27 cellular contexts compared by ENCODE assay signal in genomic region chr2:220626603-220627002, GRCh38.
"Had no signal": no experiment of that assay in that cellular context is flagged by ENCODE, and none has a peak within 500 bp of the region (broad histone marks: within the 10 kb centered on the region; RNA-seq: fewer than 3 reads in every experiment).

No MANE protein-coding gene starts in this region.

- H3K36me3 ChIP-seq: neutrophil, pancreas, prostate gland, right lobe of liver, sigmoid colon, stomach, thoracic aorta, thyroid gland, tibial nerve, upper lobe of left lung, vagina had no signal

- H3K27me3 Mint-ChIP-seq: stimulated activated naive B cell treated with anti-CD40 and anti-IgM and Interleukin-4, amounts not matched to agents 10 μg/mL and 1 μg/mL and 100 μg/mL, for 72 hours; stimulated activated naive CD8-positive, alpha-beta T cell treated with anti-CD3 and anti-CD28 coated beads, Interleukin-15, Interleukin-2, amounts not matched to agents 100 ng/mL and 50 ng/mL, for 24 hours had no signal

- H3K36me3 Mint-ChIP-seq: natural killer cell treated with Interleukin-12 subunit alpha and Interleukin-12 subunit beta and Interleukin-15 and Interleukin-18, amount 100 ng/mL, for 72 hours; stimulated activated effector memory CD8-positive, alpha-beta T cell treated with anti-CD3 and anti-CD28 coated beads, Interleukin-12 subunit alpha, Interleukin-12 subunit beta, amount 100 ng/mL, for 72 hours; stimulated activated naive B cell treated with anti-CD40 and anti-IgM and Interleukin-4, amounts not matched to agents 10 μg/mL and 1 μg/mL and 100 μg/mL, for 72 hours had no signal

- H3K4me3 Mint-ChIP-seq: natural killer cell treated with Interleukin-12 subunit alpha and Interleukin-12 subunit beta and Interleukin-15 and Interleukin-18, amount 100 ng/mL, for 72 hours; nephron progenitor cell; neural crest cell; stimulated activated effector memory CD8-positive, alpha-beta T cell treated with anti-CD3 and anti-CD28 coated beads, Interleukin-12 subunit alpha, Interleukin-12 subunit beta, amount 100 ng/mL, for 72 hours; stimulated activated naive B cell treated with anti-CD40 and anti-IgM and Interleukin-4, amounts not matched to agents 10 μg/mL and 1 μg/mL and 100 μg/mL, for 72 hours; stimulated activated naive CD8-positive, alpha-beta T cell treated with anti-CD3 and anti-CD28 coated beads, Interleukin-15, Interleukin-2, amounts not matched to agents 100 ng/mL and 50 ng/mL, for 24 hours had no signal

- H3K27me3 ChIP-seq: neutrophil, pancreas, right lobe of liver, sigmoid colon, stomach, thyroid gland, tibial nerve, upper lobe of left lung, vagina had no signal

- H3K4me1 Mint-ChIP-seq: neural crest cell; stimulated activated effector memory CD8-positive, alpha-beta T cell treated with anti-CD3 and anti-CD28 coated beads, Interleukin-12 subunit alpha, Interleukin-12 subunit beta, amount 100 ng/mL, for 72 hours; stimulated activated naive B cell treated with anti-CD40 and anti-IgM and Interleukin-4, amounts not matched to agents 10 μg/mL and 1 μg/mL and 100 μg/mL, for 72 hours had no signal

- H3K4me1 ChIP-seq: pancreas, prostate gland, right lobe of liver, sigmoid colon, stomach, tibial nerve, upper lobe of left lung, vagina had no signal

- H3K27ac Mint-ChIP-seq: natural killer cell treated with Interleukin-12 subunit alpha and Interleukin-12 subunit beta and Interleukin-15 and Interleukin-18, amount 100 ng/mL, for 72 hours; nephron progenitor cell; stimulated activated effector memory CD8-positive, alpha-beta T cell treated with anti-CD3 and anti-CD28 coated beads, Interleukin-12 subunit alpha, Interleukin-12 subunit beta, amount 100 ng/mL, for 72 hours; stimulated activated naive B cell treated with anti-CD40 and anti-IgM and Interleukin-4, amounts not matched to agents 10 μg/mL and 1 μg/mL and 100 μg/mL, for 72 hours; stimulated activated naive CD8-positive, alpha-beta T cell treated with anti-CD3 and anti-CD28 coated beads, Interleukin-15, Interleukin-2, amounts not matched to agents 100 ng/mL and 50 ng/mL, for 24 hours had no signal

- H3K4me3 ChIP-seq: pancreas, prostate gland, right lobe of liver, sigmoid colon, stomach, thoracic aorta, thyroid gland, tibial nerve, upper lobe of left lung, vagina had no signal

- ATAC-seq: natural killer cell treated with Interleukin-12 subunit alpha and Interleukin-12 subunit beta and Interleukin-15 and Interleukin-18, amount 100 ng/mL, for 72 hours; pancreas; right cardiac atrium; right lobe of liver; stimulated activated effector memory CD8-positive, alpha-beta T cell treated with anti-CD3 and anti-CD28 coated beads, Interleukin-12 subunit alpha, Interleukin-12 subunit beta, amount 100 ng/mL, for 72 hours; stimulated activated naive B cell treated with anti-CD40 and anti-IgM and Interleukin-4, amounts not matched to agents 10 μg/mL and 1 μg/mL and 100 μg/mL, for 72 hours had no signal

- H3K9me3 ChIP-seq: neutrophil, pancreas, prostate gland, right lobe of liver, sigmoid colon, stomach, thoracic aorta, thyroid gland, tibial nerve, upper lobe of left lung, vagina had no signal

- H3K27ac ChIP-seq: neutrophil, pancreas, prostate gland, right lobe of liver, sigmoid colon, stomach, thoracic aorta, thyroid gland, tibial nerve, upper lobe of left lung, vagina had no signal

- H3K9me3 Mint-ChIP-seq: nephron progenitor cell; neural crest cell; stimulated activated effector memory CD8-positive, alpha-beta T cell treated with anti-CD3 and anti-CD28 coated beads, Interleukin-12 subunit alpha, Interleukin-12 subunit beta, amount 100 ng/mL, for 72 hours; stimulated activated naive B cell treated with anti-CD40 and anti-IgM and Interleukin-4, amounts not matched to agents 10 μg/mL and 1 μg/mL and 100 μg/mL, for 72 hours; stimulated activated naive CD8-positive, alpha-beta T cell treated with anti-CD3 and anti-CD28 coated beads, Interleukin-15, Interleukin-2, amounts not matched to agents 100 ng/mL and 50 ng/mL, for 24 hours had no signal

- DNase-seq: nephron progenitor cell; nucleus accumbens; pancreas; retina; right cardiac atrium; right lobe of liver; sigmoid colon; small intestine; stimulated activated CD4-positive, alpha-beta T cell treated with anti-CD3 and anti-CD28 coated beads, Interleukin-15, amount 100 ng/mL, for 24 hours; stimulated activated CD4-positive, alpha-beta T cell treated with anti-CD3 and anti-CD28 coated beads, Interleukin-2, amount 100 ng/mL, for 24 hours; stimulated activated CD4-positive, alpha-beta T cell treated with anti-CD3 and anti-CD28 coated beads, Interleukin-2, amount 100 ng/mL, for 48 hours; stimulated activated CD4-positive, alpha-beta T cell treated with anti-CD3 and anti-CD28 coated beads, Interleukin-4, amount 100 ng/mL, for 24 hours; stimulated activated naive B cell treated with anti-CD40 and anti-IgM and Interleukin-4, amounts not matched to agents 10 μg/mL and 1 μg/mL and 100 μg/mL, for 72 hours; stimulated activated naive CD4-positive, alpha-beta T cell treated with Interleukin-2 at 50 U/mL for 16 hours; stomach; trophoblast cell; upper lobe of left lung had no signal
